Comparison of ENCODE assay signal across 8 cellular contexts in genomic region chr1:25405731-25406305, GRCh38. TPM values are rescaled to one million over a fixed set of nuclear protein-coding genes. Genes with fewer than 3 reads are reported as not detected.
DNase-seq lines count a peak whose midpoint lies in the region; ATAC-seq and TF ChIP-seq lines count a peak whose summit lies in the region.
"Not testable (repeated sequence)": the region's sequence is repeated elsewhere in the genome, so short reads cannot be mapped to it uniquely, and the experiment has no call there.
"Had no signal": no experiment of that assay in that cellular context is flagged by ENCODE, and none has a peak within 500 bp of the region (broad histone marks: within the 10 kb centered on the region; RNA-seq: fewer than 3 reads in every experiment).

No MANE protein-coding gene starts in this region.

- H3K4me1 Mint-ChIP-seq in activated B cell treated with CpG ODN at 0.5 μM for 24 hours; natural killer cell treated with Interleukin-12 subunit alpha and Interleukin-12 subunit beta and Interleukin-15 and Interleukin-18, amount 100 ng/mL, for 72 hours (ENCODE audit: low read depth in 2 of 2); stimulated activated effector memory CD8-positive, alpha-beta T cell treated with anti-CD3 and anti-CD28 coated beads, Interleukin-12 subunit alpha, Interleukin-12 subunit beta, amount 100 ng/mL, for 72 hours: not testable (repeated sequence)

- not testable (repeated sequence) for H3K27me3 Mint-ChIP-seq in activated B cell treated with CpG ODN at 0.5 μM for 24 hours
- H3K27me3 Mint-ChIP-seq in natural killer cell treated with Interleukin-12 subunit alpha and Interleukin-12 subunit beta and Interleukin-15 and Interleukin-18, amount 100 ng/mL, for 72 hours = peaks cover 10 to 18% of the 10 kb centered on the region in 2 donors

- DNase-seq in DMS153 (lab: John Stamatoyannopoulos, UW) = peak; percentile 59
- peak; percentile 15 for DNase-seq in NCI-H146 (lab: John Stamatoyannopoulos, UW)
- DNase-seq in activated B cell treated with CpG ODN at 0.5 μM for 24 hours; natural killer cell treated with Interleukin-12 subunit alpha and Interleukin-12 subunit beta and Interleukin-15 and Interleukin-18, amount 100 ng/mL, for 72 hours (ENCODE audit: low spot score); stimulated activated effector memory CD8-positive, alpha-beta T cell treated with anti-CD3 and anti-CD28 coated beads, Interleukin-12 subunit alpha, Interleukin-12 subunit beta, amount 100 ng/mL, for 72 hours (ENCODE audit: low spot score in 2 of 2): not testable (repeated sequence)

- TF ChIP-seq CTCF in activated B cell treated with CpG ODN at 0.5 μM for 24 hours (IDR thresholded peaks at IDR 0.05) = not testable (repeated sequence)

- POLR2A ChIA-PET in activated B cell treated with CpG ODN at 0.5 μM for 24 hours (lab: Charles Lee) = not testable (repeated sequence)

- H3K36me3 Mint-ChIP-seq in activated B cell treated with CpG ODN at 0.5 μM for 24 hours (ENCODE audit: low read depth); natural killer cell treated with Interleukin-12 subunit alpha and Interleukin-12 subunit beta and Interleukin-15 and Interleukin-18, amount 100 ng/mL, for 72 hours; stimulated activated effector memory CD8-positive, alpha-beta T cell treated with anti-CD3 and anti-CD28 coated beads, Interleukin-12 subunit alpha, Interleukin-12 subunit beta, amount 100 ng/mL, for 72 hours: not testable (repeated sequence)

- ATAC-seq in activated B cell treated with CpG ODN at 0.5 μM for 24 hours (ENCODE audit: low read depth) = peak; percentile 94
- ATAC-seq in esophagus mucosa = peak; percentile 33
- ATAC-seq in natural killer cell treated with Interleukin-12 subunit alpha and Interleukin-12 subunit beta and Interleukin-15 and Interleukin-18, amount 100 ng/mL, for 72 hours = peak; percentile 25 to 36
- peak; percentile 32 for ATAC-seq in stimulated activated effector memory CD8-positive, alpha-beta T cell treated with anti-CD3 and anti-CD28 coated beads, Interleukin-12 subunit alpha, Interleukin-12 subunit beta, amount 100 ng/mL, for 72 hours

- intact Hi-C loops in activated B cell treated with CpG ODN at 0.5 μM for 24 hours (cut with micrococcal nuclease) = loop anchor here (10.0 kb wide), 1 partner anchor 119 kb away; no protein-coding TSS in a partner anchor

- not testable (repeated sequence) for H3K9me3 Mint-ChIP-seq in activated B cell treated with CpG ODN at 0.5 μM for 24 hours; natural killer cell treated with Interleukin-12 subunit alpha and Interleukin-12 subunit beta and Interleukin-15 and Interleukin-18, amount 100 ng/mL, for 72 hours; stimulated activated effector memory CD8-positive, alpha-beta T cell treated with anti-CD3 and anti-CD28 coated beads, Interleukin-12 subunit alpha, Interleukin-12 subunit beta, amount 100 ng/mL, for 72 hours

- H3K4me3 Mint-ChIP-seq in activated B cell treated with CpG ODN at 0.5 μM for 24 hours; natural killer cell treated with Interleukin-12 subunit alpha and Interleukin-12 subunit beta and Interleukin-15 and Interleukin-18, amount 100 ng/mL, for 72 hours; stimulated activated effector memory CD8-positive, alpha-beta T cell treated with anti-CD3 and anti-CD28 coated beads, Interleukin-12 subunit alpha, Interleukin-12 subunit beta, amount 100 ng/mL, for 72 hours: not testable (repeated sequence)

- CTCF ChIA-PET in activated B cell treated with CpG ODN at 0.5 μM for 24 hours (lab: Charles Lee) = not testable (repeated sequence)

- H3K27ac Mint-ChIP-seq in activated B cell treated with CpG ODN at 0.5 μM for 24 hours; natural killer cell treated with Interleukin-12 subunit alpha and Interleukin-12 subunit beta and Interleukin-15 and Interleukin-18, amount 100 ng/mL, for 72 hours; stimulated activated effector memory CD8-positive, alpha-beta T cell treated with anti-CD3 and anti-CD28 coated beads, Interleukin-12 subunit alpha, Interleukin-12 subunit beta, amount 100 ng/mL, for 72 hours: not testable (repeated sequence)

RNA-seq across cellular contexts. Expression of gene RHCE, which starts 14.8 kb away (rescaled TPM):
- total RNA-seq in activated B cell treated with CpG ODN at 0.5 μM for 24 hours (not detected in 2 replicates), esophagus mucosa (0.76 TPM)
- not detected for total RNA-seq in natural killer cell treated with Interleukin-12 subunit alpha and Interleukin-12 subunit beta and Interleukin-15 and Interleukin-18, amount 100 ng/mL, for 72 hours
- total RNA-seq: Calu3, HT-29 had no signal

RNA-seq across cellular contexts. Expression of gene MACO1, which starts 24.9 kb away (rescaled TPM):
- 17.1 and 19.7 TPM in 2 replicates for total RNA-seq in activated B cell treated with CpG ODN at 0.5 μM for 24 hours
- 15.2 TPM for total RNA-seq in esophagus mucosa
- total RNA-seq in natural killer cell treated with Interleukin-12 subunit alpha and Interleukin-12 subunit beta and Interleukin-15 and Interleukin-18, amount 100 ng/mL, for 72 hours = 10 to 100 TPM; 15.8 to 18.8 TPM

Comparison
In these comparisons a context has a peak if more than half of its experiments do, and no peak if none do; other contexts are left out.
1. ATAC-seq: peak in every context shown above with its lines; median percentile 94 in activated B cell treated with CpG ODN at 0.5 μM for 24 hours; 33 in esophagus mucosa; 32 in stimulated activated effector memory CD8-positive, alpha-beta T cell treated with anti-CD3 and anti-CD28 coated beads, Interleukin-12 subunit alpha, Interleukin-12 subunit beta, amount 100 ng/mL, for 72 hours; 30 in natural killer cell treated with Interleukin-12 subunit alpha and Interleukin-12 subunit beta and Interleukin-15 and Interleukin-18, amount 100 ng/mL, for 72 hours.